ENCODE assay signal across 8 cellular contexts in the genomic region with DNA sequence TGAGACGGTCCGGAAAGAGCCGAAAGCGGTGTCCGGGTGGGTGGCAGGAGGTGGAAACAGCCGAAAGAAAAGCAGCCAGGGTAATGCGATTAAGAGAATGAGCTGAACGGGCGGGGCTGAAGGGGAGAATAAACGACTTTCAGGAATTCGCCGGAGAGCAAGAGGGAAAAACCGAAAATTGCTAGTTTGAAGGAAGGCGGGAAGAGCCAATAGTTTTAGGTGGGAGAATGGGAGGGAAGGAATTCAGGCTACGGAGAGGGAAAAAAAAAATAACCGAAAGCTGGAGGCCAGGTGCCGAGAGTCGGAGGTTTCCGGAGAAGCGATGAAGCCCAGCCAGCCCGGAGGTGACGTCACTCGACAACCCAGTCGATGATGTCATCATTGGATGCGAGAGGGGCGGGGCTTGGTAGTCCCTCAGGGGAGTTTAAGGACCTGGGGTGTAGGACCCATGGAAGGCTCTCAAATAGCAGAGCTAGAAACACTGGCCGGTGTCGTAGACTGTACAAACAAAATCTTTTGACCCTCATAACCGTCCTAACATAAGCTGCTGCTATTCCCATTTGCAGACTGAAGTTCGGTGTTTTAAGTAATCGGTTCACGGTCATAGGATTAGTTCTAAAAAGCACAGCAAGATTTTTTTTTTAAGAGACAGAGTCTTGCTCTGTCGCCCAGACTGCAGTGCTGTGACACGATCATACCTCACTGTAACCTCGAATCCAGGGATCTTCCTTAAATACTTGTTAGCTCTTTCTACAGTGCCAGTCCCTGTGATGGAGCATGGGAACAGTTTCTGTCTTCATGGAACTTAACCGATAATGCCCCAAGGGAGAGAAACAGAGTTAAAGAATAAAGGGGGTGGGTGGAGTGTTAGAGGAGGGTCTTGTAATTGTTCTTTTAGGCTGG. TPM values are rescaled to one million over a fixed set of nuclear protein-coding genes. Genes with fewer than 3 reads are reported as not detected.
A peak's percentile ranks its signal among the peaks of the same experiment; 100 is the strongest.
DNase-seq lines count a peak whose midpoint lies in the region; ATAC-seq, FAIRE-seq and TF ChIP-seq lines count a peak whose summit lies in the region.

A gene (minus strand): TSS at position 331 of the 903 bp plus-strand sequence. CDS start 1,192 bp downstream, outside the sequence.

- TSS peak; percentile 22 for BruUV-seq in endothelial cell of umbilical vein (replicated peaks; lab: Mats Ljungman, UMichigan)

- H3K4me3 ChIP-seq in Jurkat, Clone E6-1 (ENCODE audit: low read length), result peak within 1 kb of the TSS; percentile 97
- H3K4me3 ChIP-seq in endothelial cell of umbilical vein (replicated peaks in 1 of 3; ENCODE audit: insufficient read depth in 1 of 3, low read depth in 1 of 3, low read length in 3 of 3), result peak within 1 kb of the TSS; percentile 79 to 94 (median 80)

- peak within 1 kb of the TSS; percentile 89 for H3K4me3 Mint-ChIP-seq in mesothelial cell of epicardium

- CTCF ChIA-PET in endothelial cell of umbilical vein (lab: Charles Lee), result interaction anchor here (0.6 to 2.5 kb wide), 17 partner anchors 10 to 323 kb away, joined by 3 to 26 read pairs (median 4); a partner anchor contains a TSS

- peak within 1 kb of the TSS; percentile 0 for H2AFZ ChIP-seq in endothelial cell of umbilical vein (ENCODE audit: low read depth, low read length)

- no peak for FAIRE-seq in endothelial cell of umbilical vein (lab: Jason Lieb, UNC)

- no peaks in the 10 kb centered on the region for H3K9me3 ChIP-seq in endothelial cell of umbilical vein (replicated peaks; ENCODE audit: control insufficient read depth, insufficient read depth, low read length)

- H3K4me1 ChIP-seq in endothelial cell of umbilical vein (ENCODE audit: control insufficient read depth, extremely low read depth, insufficient read depth, low read length), result peaks cover 18% of the 10 kb centered on the region

- H3K4me1 Mint-ChIP-seq in mesothelial cell of epicardium, result peaks cover 38% of the 10 kb centered on the region

- H3K9ac ChIP-seq in endothelial cell of umbilical vein (replicated peaks; ENCODE audit: extremely low read depth, insufficient read depth, low read length), result peak within 1 kb of the TSS; percentile 99

- H3K27me3 ChIP-seq in endothelial cell of umbilical vein (ENCODE audit: control insufficient read depth in 2 of 2, insufficient read depth in 2 of 2, low read length in 2 of 2), result no peaks in the 10 kb centered on the region

- H3K4me2 ChIP-seq in endothelial cell of umbilical vein (ENCODE audit: insufficient read depth, low read length), result peak within 1 kb of the TSS; percentile 51

- intact Hi-C loops in endothelial cell of umbilical vein (cut with micrococcal nuclease), result loop anchor here (1.0 to 5.0 kb wide), 4 partner anchors 17 to 251 kb away; a partner anchor contains a TSS

- dilution Hi-C loops in endothelial cell of umbilical vein (cut with MboI; ENCODE audit: extremely low pct_ligation_motif_present, low sequenced_read_pairs), result no loop called here

- no peaks in the 10 kb centered on the region for H3K36me3 ChIP-seq in endothelial cell of umbilical vein (ENCODE audit: control insufficient read depth in 2 of 2, extremely low read depth in 1 of 2, insufficient read depth in 2 of 2, low read length in 2 of 2)

- TF ChIP-seq POLR2A in endothelial cell of umbilical vein (IDR thresholded peaks at IDR 0.05; ENCODE audit: low read depth, low read length), result peak; percentile 89

- H3K9me1 ChIP-seq in endothelial cell of umbilical vein (replicated peaks; ENCODE audit: control insufficient read depth, extremely low read depth, insufficient read depth, low read length), result no peaks in the 10 kb centered on the region

- H3K36me3 Mint-ChIP-seq in mesothelial cell of epicardium, result no peaks in the 10 kb centered on the region

- peak within 1 kb of the TSS; percentile 92 for H3K27ac ChIP-seq in endothelial cell of umbilical vein (ENCODE audit: insufficient read depth, low read depth, low read length)

- POLR2A ChIA-PET in endothelial cell of umbilical vein (lab: Charles Lee), result interaction anchor here (0.6 to 1.3 kb wide), 13 partner anchors 8 to 161 kb away, joined by 3 to 12 read pairs (median 4); a partner anchor contains a TSS

- peaks cover 32% of the 10 kb centered on the region for H3K79me2 ChIP-seq in endothelial cell of umbilical vein (ENCODE audit: control insufficient read depth, insufficient read depth, low read length)

- peak; percentile 88 for DNase-seq in AG08396 (ENCODE audit: low spot score)
- peak; percentile 91 for DNase-seq in Jurkat, Clone E6-1 (ENCODE audit: low read depth, low spot score)
- DNase-seq in OCI-M2 (lab: John Stamatoyannopoulos, UW; ENCODE audit: unreplicated experiment), result peak; percentile 90
- peak; percentile 95 for DNase-seq in activated T-cell treated with anti-CD3 and anti-CD28 coated beads for 24 hours (ENCODE audit: low read depth)
- peak; percentile 94 for DNase-seq in endothelial cell of umbilical vein (ENCODE audit: low read depth, low spot score)
- DNase-seq in mesothelial cell of epicardium (ENCODE audit: low spot score in 2 of 2, unreplicated experiment in 2 of 2), result peak; percentile 95 to 96
- peak; percentile 86 to 90 for DNase-seq in stimulated activated CD8-positive, alpha-beta memory T cell treated with anti-CD3 and anti-CD28 coated beads, Interleukin-15, amount 100 ng/mL, for 48 hours (ENCODE audit: low read depth in 2 of 2)

- no peak for TF ChIP-seq CTCF in endothelial cell of umbilical vein (IDR thresholded peaks at IDR 0.05; ENCODE audit: extremely low read depth in 1 of 2, insufficient read depth in 1 of 2, low read depth in 1 of 2, low read length in 2 of 2)
- no peak for TF ChIP-seq CTCF in mesothelial cell of epicardium (IDR thresholded peaks at IDR 0.05; ENCODE audit: unreplicated experiment)

- H3K9me3 Mint-ChIP-seq in mesothelial cell of epicardium, result no peaks in the 10 kb centered on the region

- no peaks in the 10 kb centered on the region for H4K20me1 ChIP-seq in endothelial cell of umbilical vein (replicated peaks; ENCODE audit: control insufficient read depth, extremely low read depth, insufficient read depth, low read length)

- no peaks in the 10 kb centered on the region for H3K27me3 Mint-ChIP-seq in mesothelial cell of epicardium (ENCODE audit: low read depth)

- H3K27ac Mint-ChIP-seq in mesothelial cell of epicardium, result peak within 1 kb of the TSS; percentile 100

- peak; percentile 25 for ATAC-seq in GM19035 (IDR thresholded peaks at IDR 0.05; ENCODE audit: unreplicated experiment)

TF ChIP-seq in endothelial cell of umbilical vein, 7 proteins besides CTCF, POLR2A, EP300 and RAD21:
- TF ChIP-seq EZH2 (IDR thresholded peaks at IDR 0.05; ENCODE audit: borderline replicate concordance, low read depth, low read length, severe bottlenecking), result no peak
- peak; percentile 90 for TF ChIP-seq POLR2AphosphoS5 (IDR thresholded peaks at IDR 0.05; ENCODE audit: insufficient read depth, low read depth, low read length)
- peak; percentile 50 for TF ChIP-seq FOS (IDR thresholded peaks at IDR 0.05; ENCODE audit: borderline replicate concordance, insufficient read depth, low read length)
- peak; percentile 99 for TF ChIP-seq JUN (IDR thresholded peaks at IDR 0.05; ENCODE audit: borderline replicate concordance, insufficient read depth, insufficient read length, low read depth)
- TF ChIP-seq, protein P1, sequence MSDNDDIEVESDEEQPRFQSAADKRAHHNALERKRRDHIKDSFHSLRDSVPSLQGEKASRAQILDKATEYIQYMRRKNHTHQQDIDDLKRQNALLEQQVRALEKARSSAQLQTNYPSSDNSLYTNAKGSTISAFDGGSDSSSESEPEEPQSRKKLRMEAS (IDR thresholded peaks at IDR 0.05; ENCODE audit: insufficient read depth, insufficient read length), result no peak

RNA-seq across cellular contexts. Expression of the gene that starts here (rescaled TPM):
- polyA plus RNA-seq in Jurkat, Clone E6-1 (2012; ENCODE audit: insufficient read depth, insufficient read length), result 9.1 TPM
- total RNA-seq in endothelial cell of umbilical vein (56.4 and 63.9 TPM in 2 replicates), mesothelial cell of epicardium (65.3 to 68.7 TPM (median 67.9 TPM) in 3 replicates)
- polyA plus RNA-seq in endothelial cell of umbilical vein, result 5.5 and 6.2 TPM in 2 replicates
- polyA plus RNA-seq in endothelial cell of umbilical vein (2011; cell fraction: cytosol; rRNA removed), result 9.7 and 10.9 TPM in 2 replicates
- 20.4 and 22.2 TPM in 2 replicates for polyA plus RNA-seq in endothelial cell of umbilical vein (2011; cell fraction: nucleus; rRNA removed)
- polyA plus RNA-seq in endothelial cell of umbilical vein (2012), result 21.3 and 33.9 TPM in 2 replicates
- polyA minus RNA-seq in endothelial cell of umbilical vein, result 11.9 and 13.3 TPM in 2 replicates
- polyA minus RNA-seq in endothelial cell of umbilical vein (2011; cell fraction: cytosol; rRNA and poly(A)+ RNA removed), result 9.5 TPM
- polyA minus RNA-seq in endothelial cell of umbilical vein (2011; cell fraction: nucleus; rRNA and poly(A)+ RNA removed), result 12.1 and 13.1 TPM in 2 replicates

Comparison
In these comparisons a context has a peak if more than half of its experiments do, and no peak if none do; other contexts are left out.
1. Peak in every context shown above with its lines: DNase-seq, ATAC-seq, H3K4me3 ChIP-seq and H3K27ac ChIP-seq.